Comparison of ENCODE assay signal across 23 cellular contexts in genomic region chr3:88137836-88138235, GRCh38. TPM values are rescaled to one million over a fixed set of nuclear protein-coding genes. Genes with fewer than 3 reads are reported as not detected.
DNase-seq lines count a peak whose midpoint lies in the region; TF ChIP-seq lines count a peak whose summit lies in the region.
"Had no signal": no experiment of that assay in that cellular context is flagged by ENCODE, and none has a peak within 500 bp of the region (broad histone marks: within the 10 kb centered on the region; RNA-seq: fewer than 3 reads in every experiment).

No MANE protein-coding gene starts in this region.

- POLR2A ChIA-PET in MCF 10A (lab: Yijun Ruan, JAX), result interaction anchor here (2.0 kb wide), 1 partner anchor 12 kb away, joined by 11 read pairs; the partner anchor contains the start of gene C3orf38

- H3K4me1 Mint-ChIP-seq in MCF 10A (ENCODE audit: insufficient read depth, unreplicated experiment), result peaks cover 22% of the 10 kb centered on the region

- BruUV-seq in MCF 10A (replicated peaks; lab: Mats Ljungman, UMichigan), result no TSS peak

- TF ChIP-seq POLR2A in breast epithelium (IDR thresholded peaks at IDR 0.05), result no peak

- no peak overlapping the region for H3K27ac ChIP-seq in breast epithelium
- H3K27ac ChIP-seq: A549, heart right ventricle, HL-60, upper lobe of left lung had no signal

- H3K27me3 ChIP-seq in breast epithelium (no peaks in the 10 kb centered on the region), adipocyte (replicated peaks; ENCODE audit: control insufficient read depth, insufficient read depth, low read length) (no peaks in the 10 kb centered on the region)
- H3K27me3 ChIP-seq: heart right ventricle, upper lobe of left lung had no signal

- CTCF ChIA-PET in MCF 10A (lab: Yijun Ruan, JAX), result interaction anchor here (2.5 kb wide), 1 partner anchor 25 kb away, joined by 11 read pairs; no protein-coding TSS in a partner anchor

- no peak overlapping the region for H3K27ac Mint-ChIP-seq in MCF 10A (ENCODE audit: low read depth, unreplicated experiment)
- H3K27ac Mint-ChIP-seq: activated naive CD8-positive, alpha-beta T cell treated with anti-CD3 and anti-CD28 coated beads, Interleukin-2, amount 10 ng/mL, durations not matched to agents 7 days and 5 days had no signal

- H3K9me3 ChIP-seq in breast epithelium, result no peaks in the 10 kb centered on the region
- no peaks in the 10 kb centered on the region for H3K9me3 ChIP-seq in adipocyte (ENCODE audit: control insufficient read depth, low read length)
- H3K9me3 ChIP-seq: A549, heart right ventricle, upper lobe of left lung had no signal

- TF ChIP-seq CTCF in MCF 10A (IDR thresholded peaks at IDR 0.05; ENCODE audit: unreplicated experiment) (no peak), breast epithelium (IDR thresholded peaks at IDR 0.05) (no peak), fibroblast of pulmonary artery (IDR thresholded peaks at IDR 0.05; ENCODE audit: low read length, missing control alignments) (no peak)

- H3K4me3 ChIP-seq in breast epithelium (no peak overlapping the region), adipocyte (ENCODE audit: low read length) (no peak overlapping the region), fibroblast of pulmonary artery (replicated peaks; ENCODE audit: low read depth, low read length) (no peak overlapping the region)
- H3K4me3 ChIP-seq: A549, heart right ventricle, upper lobe of left lung had no signal

- DNase-seq in MCF 10A (ENCODE audit: unreplicated experiment), result peak; percentile 34
- no peak for DNase-seq in breast epithelium (ENCODE audit: low spot score in 2 of 2)
- DNase-seq in adipocyte (ENCODE audit: low read depth), result peak; percentile 48
- DNase-seq in fibroblast of pulmonary artery (ENCODE audit: low read depth), result peak; percentile 35
- no peak for DNase-seq in SW480 (ENCODE audit: low spot score)
- no peak for DNase-seq in NCI-H510A (lab: John Stamatoyannopoulos, UW)
- DNase-seq in anterior cingulate cortex (lab: John Stamatoyannopoulos, UW), result no peak
- no peak for DNase-seq in NCI-H748 treated with DMSO at 0.1 percent for 48 hours (lab: John Stamatoyannopoulos, UW)
- DNase-seq: activated CD4-positive, alpha-beta T cell treated with anti-CD3 and anti-CD28 coated beads, Interleukin-2, amount 50 U/mL, for 48 hours; activated naive CD8-positive, alpha-beta T cell treated with anti-CD3 and anti-CD28 coated beads, Interleukin-2, amount 10 ng/mL, durations not matched to agents 7 days and 5 days; C1 segment of cervical spinal cord; Calu3; heart right ventricle; naive thymus-derived CD4-positive, alpha-beta T cell; NCI-H1105 treated with DMSO at 0.1 percent for 48 hours; NCI-H2081; occipital lobe; Right ventricle myocardium superior; small intestine; stimulated activated CD4-positive, alpha-beta T cell treated with anti-CD3 and anti-CD28 coated beads, Interleukin-2, amount 100 ng/mL, for 24 hours; upper lobe of left lung had no signal

- H3K4me1 ChIP-seq in breast epithelium, result no peaks in the 10 kb centered on the region
- H3K4me1 ChIP-seq in adipocyte (ENCODE audit: control insufficient read depth, insufficient read depth, low read length), result peaks cover 37% of the 10 kb centered on the region
- H3K4me1 ChIP-seq: upper lobe of left lung had no signal

- H3K9me3 Mint-ChIP-seq in MCF 10A (ENCODE audit: unreplicated experiment), result no peaks in the 10 kb centered on the region
- H3K9me3 Mint-ChIP-seq: activated naive CD8-positive, alpha-beta T cell treated with anti-CD3 and anti-CD28 coated beads, Interleukin-2, amount 10 ng/mL, durations not matched to agents 7 days and 5 days; naive thymus-derived CD4-positive, alpha-beta T cell had no signal

- H3K27me3 Mint-ChIP-seq in MCF 10A (ENCODE audit: insufficient read depth, unreplicated experiment), result no peaks in the 10 kb centered on the region
- H3K27me3 Mint-ChIP-seq: activated naive CD8-positive, alpha-beta T cell treated with anti-CD3 and anti-CD28 coated beads, Interleukin-2, amount 10 ng/mL, durations not matched to agents 7 days and 5 days; naive thymus-derived CD4-positive, alpha-beta T cell had no signal

- no peak overlapping the region for H3K4me3 Mint-ChIP-seq in MCF 10A (ENCODE audit: unreplicated experiment)
- H3K4me3 Mint-ChIP-seq: activated naive CD8-positive, alpha-beta T cell treated with anti-CD3 and anti-CD28 coated beads, Interleukin-2, amount 10 ng/mL, durations not matched to agents 7 days and 5 days; naive thymus-derived CD4-positive, alpha-beta T cell had no signal

- intact Hi-C loops in MCF 10A (cut with micrococcal nuclease) (no loop called here), breast epithelium (cut with DNase I; ENCODE audit: low total_unique reads) (no loop called here)

- H3K36me3 ChIP-seq in breast epithelium, result no peaks in the 10 kb centered on the region
- peaks cover 67% of the 10 kb centered on the region for H3K36me3 ChIP-seq in adipocyte (ENCODE audit: control insufficient read depth, insufficient read depth, low read length, severe bottlenecking)

- H3K36me3 Mint-ChIP-seq in MCF 10A (ENCODE audit: insufficient read depth, unreplicated experiment), result peaks cover 69% of the 10 kb centered on the region

- no peak overlapping the region for H3K9ac ChIP-seq in adipocyte (ENCODE audit: low read length)

RNA-seq across cellular contexts. Expression of gene C3orf38, which starts 11.9 kb away (rescaled TPM):
- total RNA-seq in MCF 10A (2022) (21.7 and 23.4 TPM in 2 replicates), breast epithelium (10 to 100 TPM; 20.3 to 32.1 (median 23.0) TPM)

Comparison
In these comparisons a context has a peak if more than half of its experiments do, and no peak if none do; other contexts are left out.
1. DNase-seq: peak in MCF 10A (single experiment), adipocyte (single experiment) and fibroblast of pulmonary artery (single experiment); none in breast epithelium (0 of 2), SW480 (single experiment), NCI-H510A (single experiment), anterior cingulate cortex (0 of 58) and NCI-H748 treated with DMSO at 0.1 percent for 48 hours (single experiment).